ENCODE assay signal across 1 cellular context in genomic region chr11:79396001-79396400, GRCh38.
TF ChIP-seq lines count a peak whose summit lies in the region.

No MANE protein-coding gene starts in this region.

TF ChIP-seq in IMR-90, 13 proteins besides CTCF, POLR2A, EP300 and RAD21 (continued from another document):
- TF ChIP-seq USF2 (IDR thresholded peaks at IDR 0.05; ENCODE audit: low read depth, low read length) (no peak), NFE2L2 (IDR thresholded peaks at IDR 0.05; ENCODE audit: low read depth, low read length) (no peak), RFX5 (IDR thresholded peaks at IDR 0.05; ENCODE audit: low read depth, low read length) (no peak)
- TF ChIP-seq, protein P1, sequence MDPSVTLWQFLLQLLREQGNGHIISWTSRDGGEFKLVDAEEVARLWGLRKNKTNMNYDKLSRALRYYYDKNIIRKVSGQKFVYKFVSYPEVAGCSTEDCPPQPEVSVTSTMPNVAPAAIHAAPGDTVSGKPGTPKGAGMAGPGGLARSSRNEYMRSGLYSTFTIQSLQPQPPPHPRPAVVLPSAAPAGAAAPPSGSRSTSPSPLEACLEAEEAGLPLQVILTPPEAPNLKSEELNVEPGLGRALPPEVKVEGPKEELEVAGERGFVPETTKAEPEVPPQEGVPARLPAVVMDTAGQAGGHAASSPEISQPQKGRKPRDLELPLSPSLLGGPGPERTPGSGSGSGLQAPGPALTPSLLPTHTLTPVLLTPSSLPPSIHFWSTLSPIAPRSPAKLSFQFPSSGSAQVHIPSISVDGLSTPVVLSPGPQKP (IDR thresholded peaks at IDR 0.05; ENCODE audit: borderline replicate concordance, low read depth, low read length), result no peak
